In the genomic region with DNA sequence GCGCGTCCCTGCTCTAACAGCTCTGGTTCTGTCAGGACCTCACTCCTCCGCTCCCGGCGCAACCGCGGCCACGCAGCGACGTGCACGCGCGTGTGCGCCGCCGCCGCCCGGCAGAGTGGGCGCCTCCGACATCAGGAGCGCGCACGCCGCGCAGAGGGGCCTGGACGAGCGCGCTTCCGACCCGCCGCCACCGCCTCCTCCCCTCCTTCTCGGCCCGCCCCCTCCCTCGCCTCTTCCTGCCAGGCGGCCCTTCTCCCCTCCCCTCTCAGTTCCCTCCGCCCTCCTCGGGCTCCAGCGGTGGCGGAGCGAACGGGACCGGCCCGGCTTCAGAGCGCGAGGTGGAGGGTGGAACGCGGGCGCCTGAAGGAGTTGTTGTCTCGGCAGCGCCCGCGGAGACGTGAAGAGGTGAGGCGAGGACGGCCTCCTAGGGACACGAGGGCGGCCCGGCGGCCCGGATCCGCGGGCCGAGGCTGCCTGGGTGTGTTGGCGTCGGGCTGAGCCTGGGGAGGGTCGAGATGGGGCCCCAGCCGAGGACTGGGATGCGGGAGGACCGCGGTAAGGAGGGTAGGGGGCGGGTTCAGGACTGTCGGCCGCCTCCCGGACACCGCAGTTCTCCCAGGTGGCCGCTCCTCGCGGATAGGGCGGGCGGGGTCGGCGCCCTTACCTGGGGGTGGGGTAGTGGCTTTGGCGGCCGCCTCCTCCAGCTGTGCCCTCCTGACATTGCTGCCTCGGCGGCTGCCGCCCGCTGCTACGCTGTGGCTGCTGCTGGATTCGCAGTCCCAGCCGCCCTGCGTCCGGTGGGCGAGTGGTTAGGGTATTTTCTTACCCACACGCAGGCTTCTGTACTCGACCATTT, we compare ENCODE assay signal across 8 cellular contexts.
DNase-seq lines count a peak whose midpoint lies in the region; ATAC-seq and TF ChIP-seq lines count a peak whose summit lies in the region.

RABGAP1L (plus strand) TSS at position 268 of the 856 bp plus-strand sequence.

- no peaks in the 10 kb centered on the region for H3K9me3 Mint-ChIP-seq in activated naive CD4-positive, alpha-beta T cell treated with anti-CD3 and anti-CD28 coated beads, Interleukin-2, amount 50 U/mL, for 24 hours

- H3K36me3 Mint-ChIP-seq in activated naive CD4-positive, alpha-beta T cell treated with anti-CD3 and anti-CD28 coated beads, Interleukin-2, amount 50 U/mL, for 24 hours, result peaks cover 2% of the 10 kb centered on the region

- peak within 1 kb of the TSS; percentile 97 for H3K4me3 Mint-ChIP-seq in activated naive CD4-positive, alpha-beta T cell treated with anti-CD3 and anti-CD28 coated beads, Interleukin-2, amount 50 U/mL, for 24 hours

- no peak for TF ChIP-seq CTCF in GM06990 (IDR thresholded peaks at IDR 0.05; ENCODE audit: insufficient read depth, low read length, poor library complexity, severe bottlenecking)

- peak within 1 kb of the TSS; percentile 97 for H3K4me3 ChIP-seq in GM06990 (replicated peaks; ENCODE audit: low read depth, low read length)

- no peaks in the 10 kb centered on the region for H3K27me3 ChIP-seq in GM06990 (replicated peaks; ENCODE audit: control insufficient read depth, insufficient read depth, low read length)

- H3K4me1 Mint-ChIP-seq in activated naive CD4-positive, alpha-beta T cell treated with anti-CD3 and anti-CD28 coated beads, Interleukin-2, amount 50 U/mL, for 24 hours, result peaks cover 62% of the 10 kb centered on the region

- no peaks in the 10 kb centered on the region for H3K36me3 ChIP-seq in GM06990 (ENCODE audit: control insufficient read depth, insufficient read depth, low read length)

- no peaks in the 10 kb centered on the region for H3K27me3 Mint-ChIP-seq in activated naive CD4-positive, alpha-beta T cell treated with anti-CD3 and anti-CD28 coated beads, Interleukin-2, amount 50 U/mL, for 24 hours

- ATAC-seq in HG02588 (IDR thresholded peaks at IDR 0.05; ENCODE audit: unreplicated experiment) (peak; percentile 65), SK-N-SH treated with all-trans-retinoic acid at 6 μM for 48 hours (peak; percentile 93)

- peak within 1 kb of the TSS; percentile 98 for H3K27ac Mint-ChIP-seq in activated naive CD4-positive, alpha-beta T cell treated with anti-CD3 and anti-CD28 coated beads, Interleukin-2, amount 50 U/mL, for 24 hours

- DNase-seq in GM06990 (ENCODE audit: extremely low read depth, insufficient read length) (peak; percentile 98), NCI-H1092 (lab: John Stamatoyannopoulos, UW) (peak; percentile 92), globus pallidus (ENCODE audit: low spot score) (peak; percentile 95), nucleus accumbens (lab: John Stamatoyannopoulos, UW) (peak; percentile 53 to 98 (median 90)), superior temporal gyrus (ENCODE audit: extremely low spot score) (peak; percentile 93)

TF ChIP-seq in SK-N-SH treated with all-trans-retinoic acid at 6 μM for 48 hours, 23 proteins besides CTCF, POLR2A, EP300 and RAD21:
- TF ChIP-seq, protein P1, sequence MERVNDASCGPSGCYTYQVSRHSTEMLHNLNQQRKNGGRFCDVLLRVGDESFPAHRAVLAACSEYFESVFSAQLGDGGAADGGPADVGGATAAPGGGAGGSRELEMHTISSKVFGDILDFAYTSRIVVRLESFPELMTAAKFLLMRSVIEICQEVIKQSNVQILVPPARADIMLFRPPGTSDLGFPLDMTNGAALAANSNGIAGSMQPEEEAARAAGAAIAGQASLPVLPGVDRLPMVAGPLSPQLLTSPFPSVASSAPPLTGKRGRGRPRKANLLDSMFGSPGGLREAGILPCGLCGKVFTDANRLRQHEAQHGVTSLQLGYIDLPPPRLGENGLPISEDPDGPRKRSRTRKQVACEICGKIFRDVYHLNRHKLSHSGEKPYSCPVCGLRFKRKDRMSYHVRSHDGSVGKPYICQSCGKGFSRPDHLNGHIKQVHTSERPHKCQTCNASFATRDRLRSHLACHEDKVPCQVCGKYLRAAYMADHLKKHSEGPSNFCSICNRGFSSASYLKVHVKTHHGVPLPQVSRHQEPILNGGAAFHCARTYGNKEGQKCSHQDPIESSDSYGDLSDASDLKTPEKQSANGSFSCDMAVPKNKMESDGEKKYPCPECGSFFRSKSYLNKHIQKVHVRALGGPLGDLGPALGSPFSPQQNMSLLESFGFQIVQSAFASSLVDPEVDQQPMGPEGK (CRISPR knock-in tag; IDR thresholded peaks at IDR 0.05; ENCODE audit: borderline replicate concordance), result 0 out of 2 replicates have a peak, but pooled peaks have one; percentile 34
- no peak for TF ChIP-seq TCF4 (CRISPR knock-in tag; IDR thresholded peaks at IDR 0.05; ENCODE audit: borderline replicate concordance)
- TF ChIP-seq, protein P2, sequence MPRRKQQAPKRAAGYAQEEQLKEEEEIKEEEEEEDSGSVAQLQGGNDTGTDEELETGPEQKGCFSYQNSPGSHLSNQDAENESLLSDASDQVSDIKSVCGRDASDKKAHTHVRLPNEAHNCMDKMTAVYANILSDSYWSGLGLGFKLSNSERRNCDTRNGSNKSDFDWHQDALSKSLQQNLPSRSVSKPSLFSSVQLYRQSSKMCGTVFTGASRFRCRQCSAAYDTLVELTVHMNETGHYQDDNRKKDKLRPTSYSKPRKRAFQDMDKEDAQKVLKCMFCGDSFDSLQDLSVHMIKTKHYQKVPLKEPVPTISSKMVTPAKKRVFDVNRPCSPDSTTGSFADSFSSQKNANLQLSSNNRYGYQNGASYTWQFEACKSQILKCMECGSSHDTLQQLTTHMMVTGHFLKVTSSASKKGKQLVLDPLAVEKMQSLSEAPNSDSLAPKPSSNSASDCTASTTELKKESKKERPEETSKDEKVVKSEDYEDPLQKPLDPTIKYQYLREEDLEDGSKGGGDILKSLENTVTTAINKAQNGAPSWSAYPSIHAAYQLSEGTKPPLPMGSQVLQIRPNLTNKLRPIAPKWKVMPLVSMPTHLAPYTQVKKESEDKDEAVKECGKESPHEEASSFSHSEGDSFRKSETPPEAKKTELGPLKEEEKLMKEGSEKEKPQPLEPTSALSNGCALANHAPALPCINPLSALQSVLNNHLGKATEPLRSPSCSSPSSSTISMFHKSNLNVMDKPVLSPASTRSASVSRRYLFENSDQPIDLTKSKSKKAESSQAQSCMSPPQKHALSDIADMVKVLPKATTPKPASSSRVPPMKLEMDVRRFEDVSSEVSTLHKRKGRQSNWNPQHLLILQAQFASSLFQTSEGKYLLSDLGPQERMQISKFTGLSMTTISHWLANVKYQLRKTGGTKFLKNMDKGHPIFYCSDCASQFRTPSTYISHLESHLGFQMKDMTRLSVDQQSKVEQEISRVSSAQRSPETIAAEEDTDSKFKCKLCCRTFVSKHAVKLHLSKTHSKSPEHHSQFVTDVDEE (CRISPR knock-in tag; IDR thresholded peaks at IDR 0.05), result no peak; the same call in 1 of the 2 replicates
- TF ChIP-seq, protein P3, sequence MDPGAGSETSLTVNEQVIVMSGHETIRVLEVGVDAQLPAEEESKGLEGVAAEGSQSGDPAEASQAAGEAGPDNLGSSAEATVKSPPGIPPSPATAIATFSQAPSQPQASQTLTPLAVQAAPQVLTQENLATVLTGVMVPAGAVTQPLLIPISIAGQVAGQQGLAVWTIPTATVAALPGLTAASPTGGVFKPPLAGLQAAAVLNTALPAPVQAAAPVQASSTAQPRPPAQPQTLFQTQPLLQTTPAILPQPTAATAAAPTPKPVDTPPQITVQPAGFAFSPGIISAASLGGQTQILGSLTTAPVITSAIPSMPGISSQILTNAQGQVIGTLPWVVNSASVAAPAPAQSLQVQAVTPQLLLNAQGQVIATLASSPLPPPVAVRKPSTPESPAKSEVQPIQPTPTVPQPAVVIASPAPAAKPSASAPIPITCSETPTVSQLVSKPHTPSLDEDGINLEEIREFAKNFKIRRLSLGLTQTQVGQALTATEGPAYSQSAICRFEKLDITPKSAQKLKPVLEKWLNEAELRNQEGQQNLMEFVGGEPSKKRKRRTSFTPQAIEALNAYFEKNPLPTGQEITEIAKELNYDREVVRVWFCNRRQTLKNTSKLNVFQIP (CRISPR knock-in tag; IDR thresholded peaks at IDR 0.05; ENCODE audit: borderline replicate concordance, low read depth), result no peak
- TF ChIP-seq CSRNP3 (CRISPR knock-in tag; IDR thresholded peaks at IDR 0.05), result no peak
- TF ChIP-seq ZC3H10 (CRISPR knock-in tag; IDR thresholded peaks at IDR 0.05), result no peak
- TF ChIP-seq SNAI2 (CRISPR knock-in tag; IDR thresholded peaks at IDR 0.05), result no peak
- TF ChIP-seq PPARA (CRISPR knock-in tag; IDR thresholded peaks at IDR 0.05; ENCODE audit: borderline replicate concordance), result no peak

Comparison
In these comparisons a context has a peak if more than half of its experiments do, and no peak if none do; other contexts are left out.
1. Peak in every context shown above with its lines: DNase-seq, ATAC-seq and H3K4me3 ChIP-seq.